In the genomic region with DNA sequence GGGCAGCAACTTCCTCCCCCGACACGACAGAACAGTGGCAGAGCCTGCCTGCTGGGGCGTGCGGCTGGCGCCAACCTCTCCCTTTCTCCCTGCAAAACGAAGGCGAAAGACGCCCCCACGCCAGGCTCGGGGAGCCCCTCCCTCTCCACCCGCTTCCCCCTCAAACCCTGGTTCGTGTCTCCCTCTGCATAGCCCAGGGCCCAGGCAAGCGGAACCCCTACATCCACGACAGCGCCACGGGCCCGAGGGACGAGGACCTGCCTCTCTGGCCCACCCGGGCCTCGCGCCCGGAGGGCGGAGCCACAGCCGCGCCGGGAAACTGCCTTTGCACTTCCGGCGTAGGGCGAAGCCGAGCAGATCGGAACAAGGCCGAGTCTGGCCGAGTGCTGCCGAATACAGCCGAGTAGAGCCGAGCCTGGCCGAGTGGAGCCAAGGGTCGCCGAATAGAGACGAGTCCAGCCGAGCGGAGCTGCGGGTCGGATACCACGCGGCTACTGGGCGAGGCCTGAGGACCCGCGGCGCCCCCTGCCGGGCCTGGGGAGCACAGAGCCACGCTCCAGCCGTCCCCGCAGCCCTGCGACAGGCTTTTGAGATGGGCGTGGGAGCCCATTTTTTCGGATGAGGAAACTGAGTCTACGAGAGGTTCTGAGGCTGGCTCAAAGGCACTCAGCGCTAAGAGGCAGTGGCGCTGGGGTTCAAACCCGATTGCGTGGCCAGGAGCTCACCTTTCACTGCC, we compare ENCODE assay signal across 8 cellular contexts. TPM values are rescaled to one million over a fixed set of nuclear protein-coding genes. Genes with fewer than 3 reads are reported as not detected.
A peak's percentile ranks its signal among the peaks of the same experiment; 100 is the strongest.
DNase-seq lines count a peak whose midpoint lies in the region; ATAC-seq, FAIRE-seq and TF ChIP-seq lines count a peak whose summit lies in the region.

No MANE protein-coding gene starts in this region.

- no peaks in the 10 kb centered on the region for H3K27me3 ChIP-seq in HepG2 (ENCODE audit: control insufficient read depth in 1 of 2, insufficient read depth in 2 of 2, low read length in 2 of 2)

- no peaks in the 10 kb centered on the region for H3K9me3 ChIP-seq in HepG2 (ENCODE audit: low read length)

- 0% methylated on average over 4 of the region's 62 CpGs for WGBS in HepG2 (ENCODE audit: low lambda C conversion rate)

- no peaks in the 10 kb centered on the region for H3K36me3 ChIP-seq in HepG2 (replicated peaks in 1 of 2; ENCODE audit: control insufficient read depth in 1 of 2, insufficient read depth in 2 of 2, low read length in 2 of 2)

- TF ChIP-seq EP300 in HepG2 (IDR thresholded peaks at IDR 0.05; ENCODE audit: low read depth in 2 of 2, low read length in 2 of 2) (no peak), HepG2 (CRISPR knock-in tag; IDR thresholded peaks at IDR 0.05; ENCODE audit: borderline replicate concordance) (no peak)

- peak overlapping the region; percentile 94 for H3K9ac ChIP-seq in HepG2 (ENCODE audit: insufficient read depth, low read depth, low read length)

- in situ Hi-C loops in HepG2 (cut with HindIII; ENCODE audit: extremely low pct_ligation_motif_present, low pct_unique_long_range_greater_than_20kb): loop anchor here (5.0 kb wide), 1 partner anchor 37 kb away; no protein-coding TSS in a partner anchor

- TF ChIP-seq POLR2A in HepG2 (IDR thresholded peaks at IDR 0.05; ENCODE audit: insufficient read depth in 1 of 2, low read depth in 2 of 2, low read length in 2 of 2): peak; percentile 81 to 96

- DNase-seq in NCI-H69 (lab: John Stamatoyannopoulos, UW): peak; percentile 97
- peak; percentile 98 to 99 for DNase-seq in activated CD4-positive, alpha-beta T cell treated with anti-CD3 and anti-CD28 coated beads, Interleukin-2, amount 50 U/mL, for 24 hours (ENCODE audit: low read depth in 1 of 2, low spot score in 1 of 2)
- DNase-seq in dermis blood vessel endothelial cell: peak; percentile 98
- DNase-seq in HepG2 (ENCODE audit: low spot score): peak; percentile 93
- DNase-seq in stimulated activated CD4-positive, alpha-beta T cell treated with anti-CD3 and anti-CD28 coated beads, Interleukin-4, amount 100 ng/mL, for 1 hour: peak; percentile 99

- BruUV-seq in HepG2 (replicated peaks; lab: Mats Ljungman, UMichigan): no TSS peak

- FAIRE-seq in HepG2 (lab: Jason Lieb, UNC): peak; percentile 93

- CTCF ChIA-PET in HepG2 (lab: Yijun Ruan, JAX; ENCODE audit: low intra/inter-chr PET ratio, low total read pairs): interaction anchor here (1.0 to 5.1 kb wide), 4 partner anchors 32 to 122 kb away, joined by 3 to 57 read pairs (median 12); no protein-coding TSS in a partner anchor

- H3K4me1 ChIP-seq in HepG2 (ENCODE audit: insufficient read depth, low read length): peaks cover 69% of the 10 kb centered on the region

- peak overlapping the region; percentile 99 for H3K4me2 ChIP-seq in HepG2 (ENCODE audit: low read depth, low read length)

- TF ChIP-seq RAD21 in HepG2 (CRISPR knock-in tag; IDR thresholded peaks at IDR 0.05): peak; percentile 80

- POLR2A ChIA-PET in HepG2 (lab: Yijun Ruan, JAX): interaction anchor here (0.9 to 2.5 kb wide), 12 partner anchors 10 to 303 kb away, joined by 3 to 17 read pairs (median 4); a partner anchor contains a TSS

- TF ChIP-seq CTCF in C4-2B (conservative IDR thresholded peaks at IDR 0.05): peak; percentile 97
- peak; percentile 93 for TF ChIP-seq CTCF in HepG2 (CRISPR knock-in tag; IDR thresholded peaks at IDR 0.05)

- intact Hi-C loops in HepG2 (cut with micrococcal nuclease; ENCODE audit: unreplicated experiment): loop anchor here (1.0 to 5.0 kb wide), 2 partner anchors 122 to 167 kb away; no protein-coding TSS in a partner anchor

- H3K27ac ChIP-seq in C4-2B (peak overlapping the region; percentile 77), HepG2 (ENCODE audit: extremely low read length, insufficient read depth, low read length) (peak overlapping the region; percentile 90)

- H3K4me3 ChIP-seq in HepG2 (replicated peaks in 1 of 3; ENCODE audit: insufficient read depth in 1 of 3, low read depth in 2 of 3, low read length in 3 of 3): peak overlapping the region; percentile 70 to 80 (median 73); a peak in 5 of 6 replicates

- H2AFZ ChIP-seq in HepG2 (ENCODE audit: low read length): peak overlapping the region; percentile 32

- ATAC-seq in GM19351 (IDR thresholded peaks at IDR 0.05; ENCODE audit: unreplicated experiment) (peak; percentile 89), HG03521 (IDR thresholded peaks at IDR 0.05; ENCODE audit: unreplicated experiment) (peak; percentile 93), HepG2 (peak; percentile 87)

- H3K79me2 ChIP-seq in HepG2 (ENCODE audit: insufficient read depth, low read length): no peaks in the 10 kb centered on the region

- peaks cover 3% of the 10 kb centered on the region; the same call in 1 of the 2 replicates for H4K20me1 ChIP-seq in HepG2 (ENCODE audit: insufficient read depth, low read length)

RNA-seq across cellular contexts. Expression of a gene that starts 11.2 kb away (rescaled TPM):
- total RNA-seq in dermis blood vessel endothelial cell (3.1 and 12.5 TPM in 2 replicates), HepG2 (2016; rRNA removed; fragmentation: Illumina TruSeq; extraction: Trizol) (1.5 and 2.7 TPM in 2 replicates)
- total RNA-seq in HepG2 (2016; cell fraction: cytosol; rRNA removed; fragmentation: Illumina TruSeq; extraction: Trizol; ENCODE audit: low read depth): 0.40 and 0.97 TPM in 2 replicates
- total RNA-seq in HepG2 (2016; cell fraction: insoluble cytoplasmic fraction; rRNA removed; fragmentation: Illumina TruSeq; extraction: Trizol): 1.1 and 2.5 TPM in 2 replicates
- total RNA-seq in HepG2 (2016; cell fraction: membrane; rRNA removed; fragmentation: Illumina TruSeq; extraction: Trizol): 1.7 and 1.8 TPM in 2 replicates
- total RNA-seq in HepG2 (2016; cell fraction: nucleus; rRNA removed; fragmentation: Illumina TruSeq; extraction: Trizol): 4.5 and 5.3 TPM in 2 replicates
- polyA plus RNA-seq in HepG2 (2011; rRNA removed): 6.9 and 10.7 TPM in 2 replicates
- 3.0 and 4.1 TPM in 2 replicates for polyA plus RNA-seq in HepG2 (2011; cell fraction: cytosol; rRNA removed)
- 39.8 and 43.2 TPM in 2 replicates for polyA plus RNA-seq in HepG2 (2011; cell fraction: nucleus; rRNA removed)
- polyA plus RNA-seq in HepG2 (2012): 4.1 and 5.1 TPM in 2 replicates
- 0.60 and 1.2 TPM in 2 replicates for polyA plus RNA-seq in HepG2 (2016; cell fraction: cytosol; fragmentation: Illumina TruSeq; extraction: Trizol; ENCODE audit: low read depth)
- polyA plus RNA-seq in HepG2 (2016; cell fraction: insoluble cytoplasmic fraction; fragmentation: Illumina TruSeq; extraction: Trizol; ENCODE audit: low read depth): 1.7 and 1.9 TPM in 2 replicates
- polyA plus RNA-seq in HepG2 (2016; cell fraction: membrane; fragmentation: Illumina TruSeq; extraction: Trizol; ENCODE audit: low read depth): 1.6 and 1.8 TPM in 2 replicates
- polyA plus RNA-seq in HepG2 (2016; cell fraction: nucleus; fragmentation: Illumina TruSeq; extraction: Trizol; ENCODE audit: insufficient read depth, low read depth): 8.4 and 10.3 TPM in 2 replicates
- polyA minus RNA-seq in HepG2 (2011; rRNA and poly(A)+ RNA removed; ENCODE audit: low replicate concordance): 8.3 and 36.4 TPM in 2 replicates
- polyA minus RNA-seq in HepG2 (2011; cell fraction: cytosol; rRNA and poly(A)+ RNA removed): 2.5 and 4.0 TPM in 2 replicates
- polyA minus RNA-seq in HepG2 (2011; cell fraction: nucleus; rRNA and poly(A)+ RNA removed): 18.0 and 21.3 TPM in 2 replicates

RNA-seq across cellular contexts. Expression of a gene that starts 13.0 kb away (rescaled TPM):
- total RNA-seq in dermis blood vessel endothelial cell (not detected in 2 replicates), HepG2 (2016; rRNA removed; fragmentation: Illumina TruSeq; extraction: Trizol) (0.39 and 0.64 TPM in 2 replicates)
- total RNA-seq in HepG2 (2016; cell fraction: cytosol; rRNA removed; fragmentation: Illumina TruSeq; extraction: Trizol; ENCODE audit: low read depth): 0.09 and 0.10 TPM in 2 replicates
- 0.39 and 0.49 TPM in 2 replicates for total RNA-seq in HepG2 (2016; cell fraction: insoluble cytoplasmic fraction; rRNA removed; fragmentation: Illumina TruSeq; extraction: Trizol)
- total RNA-seq in HepG2 (2016; cell fraction: membrane; rRNA removed; fragmentation: Illumina TruSeq; extraction: Trizol): 0.25 and 0.38 TPM in 2 replicates
- total RNA-seq in HepG2 (2016; cell fraction: nucleus; rRNA removed; fragmentation: Illumina TruSeq; extraction: Trizol): 0.60 and 0.65 TPM in 2 replicates
- polyA plus RNA-seq in HepG2 (2011; rRNA removed): 0.08 and 0.09 TPM in 2 replicates
- 0.07 and 0.09 TPM in 2 replicates for polyA plus RNA-seq in HepG2 (2011; cell fraction: cytosol; rRNA removed)
- polyA plus RNA-seq in HepG2 (2011; cell fraction: nucleus; rRNA removed): 0.21 and 0.35 TPM in 2 replicates
- 0.04 and 0.05 TPM in 2 replicates for polyA plus RNA-seq in HepG2 (2012)
- polyA plus RNA-seq in HepG2 (2016; cell fraction: cytosol; fragmentation: Illumina TruSeq; extraction: Trizol; ENCODE audit: low read depth): 0.06 and 0.11 TPM in 2 replicates
- 0.24 and 0.28 TPM in 2 replicates for polyA plus RNA-seq in HepG2 (2016; cell fraction: insoluble cytoplasmic fraction; fragmentation: Illumina TruSeq; extraction: Trizol; ENCODE audit: low read depth)
- polyA plus RNA-seq in HepG2 (2016; cell fraction: membrane; fragmentation: Illumina TruSeq; extraction: Trizol; ENCODE audit: low read depth): 0.11 and 0.14 TPM in 2 replicates
- 0.53 and 0.95 TPM in 2 replicates for polyA plus RNA-seq in HepG2 (2016; cell fraction: nucleus; fragmentation: Illumina TruSeq; extraction: Trizol; ENCODE audit: insufficient read depth, low read depth)
- 0.07 and 0.30 TPM in 2 replicates for polyA minus RNA-seq in HepG2 (2011; rRNA and poly(A)+ RNA removed; ENCODE audit: low replicate concordance)
- not detected in 2 replicates for polyA minus RNA-seq in HepG2 (2011; cell fraction: cytosol; rRNA and poly(A)+ RNA removed)
- 0.13 TPM in 1 of 2 replicates, not detected in the other for polyA minus RNA-seq in HepG2 (2011; cell fraction: nucleus; rRNA and poly(A)+ RNA removed)

RNA-seq across cellular contexts. Expression of a gene that starts 44.8 kb away (rescaled TPM):
- 11.2 and 32.4 TPM in 2 replicates for total RNA-seq in dermis blood vessel endothelial cell
- not detected in 2 replicates for total RNA-seq in HepG2 (2016; rRNA removed; fragmentation: Illumina TruSeq; extraction: Trizol)
- total RNA-seq in HepG2 (2016; cell fraction: cytosol; rRNA removed; fragmentation: Illumina TruSeq; extraction: Trizol; ENCODE audit: low read depth): 0.18 TPM in 1 of 2 replicates, not detected in the other
- not detected in 2 replicates for total RNA-seq in HepG2 (2016; cell fraction: insoluble cytoplasmic fraction; rRNA removed; fragmentation: Illumina TruSeq; extraction: Trizol)
- total RNA-seq in HepG2 (2016; cell fraction: membrane; rRNA removed; fragmentation: Illumina TruSeq; extraction: Trizol): 0.28 TPM in 1 of 2 replicates, not detected in the other
- total RNA-seq in HepG2 (2016; cell fraction: nucleus; rRNA removed; fragmentation: Illumina TruSeq; extraction: Trizol): not detected in 2 replicates
- 0.73 and 0.86 TPM in 2 replicates for polyA plus RNA-seq in HepG2 (2011; rRNA removed)
- 0.35 and 0.56 TPM in 2 replicates for polyA plus RNA-seq in HepG2 (2011; cell fraction: cytosol; rRNA removed)
- polyA plus RNA-seq in HepG2 (2011; cell fraction: nucleus; rRNA removed): 0.61 and 0.68 TPM in 2 replicates
- 0.39 TPM in 1 of 2 replicates, not detected in the other for polyA plus RNA-seq in HepG2 (2012)
- polyA plus RNA-seq in HepG2 (2016; cell fraction: cytosol; fragmentation: Illumina TruSeq; extraction: Trizol; ENCODE audit: low read depth): 0.14 and 0.26 TPM in 2 replicates
- polyA plus RNA-seq in HepG2 (2016; cell fraction: insoluble cytoplasmic fraction; fragmentation: Illumina TruSeq; extraction: Trizol; ENCODE audit: low read depth): 0.21 TPM in 1 of 2 replicates, not detected in the other
- 0.16 and 0.20 TPM in 2 replicates for polyA plus RNA-seq in HepG2 (2016; cell fraction: membrane; fragmentation: Illumina TruSeq; extraction: Trizol; ENCODE audit: low read depth)
- polyA plus RNA-seq in HepG2 (2016; cell fraction: nucleus; fragmentation: Illumina TruSeq; extraction: Trizol; ENCODE audit: insufficient read depth, low read depth): 0.45 TPM in 1 of 2 replicates, not detected in the other
- 0.64 and 2.0 TPM in 2 replicates for polyA minus RNA-seq in HepG2 (2011; rRNA and poly(A)+ RNA removed; ENCODE audit: low replicate concordance)
- not detected in 2 replicates for polyA minus RNA-seq in HepG2 (2011; cell fraction: cytosol; rRNA and poly(A)+ RNA removed)
- 0.37 TPM in 1 of 2 replicates, not detected in the other for polyA minus RNA-seq in HepG2 (2011; cell fraction: nucleus; rRNA and poly(A)+ RNA removed)

RNA-seq across cellular contexts. Expression of a gene that starts 49.6 kb away (rescaled TPM):
- total RNA-seq in dermis blood vessel endothelial cell (0.05 TPM in 1 of 2 replicates, not detected in the other), HepG2 (2016; rRNA removed; fragmentation: Illumina TruSeq; extraction: Trizol) (not detected in 2 replicates)
- total RNA-seq in HepG2 (2016; cell fraction: cytosol; rRNA removed; fragmentation: Illumina TruSeq; extraction: Trizol; ENCODE audit: low read depth): not detected in 2 replicates
- not detected in 2 replicates for total RNA-seq in HepG2 (2016; cell fraction: insoluble cytoplasmic fraction; rRNA removed; fragmentation: Illumina TruSeq; extraction: Trizol)
- not detected in 2 replicates for total RNA-seq in HepG2 (2016; cell fraction: membrane; rRNA removed; fragmentation: Illumina TruSeq; extraction: Trizol)
- not detected in 2 replicates for total RNA-seq in HepG2 (2016; cell fraction: nucleus; rRNA removed; fragmentation: Illumina TruSeq; extraction: Trizol)
- polyA plus RNA-seq in HepG2 (2011; rRNA removed): 0.05 TPM in 1 of 2 replicates, not detected in the other
- 0.10 TPM in 1 of 2 replicates, not detected in the other for polyA plus RNA-seq in HepG2 (2011; cell fraction: cytosol; rRNA removed)
- polyA plus RNA-seq in HepG2 (2011; cell fraction: nucleus; rRNA removed): 0.09 TPM in 1 of 2 replicates, not detected in the other
- polyA plus RNA-seq in HepG2 (2012): 0.03 TPM in 1 of 2 replicates, not detected in the other
- polyA plus RNA-seq in HepG2 (2016; cell fraction: cytosol; fragmentation: Illumina TruSeq; extraction: Trizol; ENCODE audit: low read depth): not detected in 2 replicates
- polyA plus RNA-seq in HepG2 (2016; cell fraction: insoluble cytoplasmic fraction; fragmentation: Illumina TruSeq; extraction: Trizol; ENCODE audit: low read depth): not detected in 2 replicates
- polyA plus RNA-seq in HepG2 (2016; cell fraction: membrane; fragmentation: Illumina TruSeq; extraction: Trizol; ENCODE audit: low read depth): not detected in 2 replicates
- polyA plus RNA-seq in HepG2 (2016; cell fraction: nucleus; fragmentation: Illumina TruSeq; extraction: Trizol; ENCODE audit: insufficient read depth, low read depth): not detected in 2 replicates
- polyA minus RNA-seq in HepG2 (2011; rRNA and poly(A)+ RNA removed; ENCODE audit: low replicate concordance): 0.06 TPM in 1 of 2 replicates, not detected in the other
- not detected in 2 replicates for polyA minus RNA-seq in HepG2 (2011; cell fraction: cytosol; rRNA and poly(A)+ RNA removed)
- polyA minus RNA-seq in HepG2 (2011; cell fraction: nucleus; rRNA and poly(A)+ RNA removed): not detected in 2 replicates

Comparison
In these comparisons a context has a peak if more than half of its experiments do, and no peak if none do; other contexts are left out.
1. Peak in every context shown above with its lines: DNase-seq, ATAC-seq, H3K4me3 ChIP-seq and H3K27ac ChIP-seq.